Comparison of ENCODE assay signal across 7 cellular contexts in genomic region chr6:161272600-161273355, GRCh38. TPM values are rescaled to one million over a fixed set of nuclear protein-coding genes. Genes with fewer than 3 reads are reported as not detected.
A peak's percentile ranks its signal among the peaks of the same experiment; 100 is the strongest.
DNase-seq lines count a peak whose midpoint lies in the region; ATAC-seq and TF ChIP-seq lines count a peak whose summit lies in the region.

No MANE protein-coding gene starts in this region.

- H3K27me3 ChIP-seq in vagina, result no peaks in the 10 kb centered on the region

- H3K4me3 Mint-ChIP-seq in chondrocyte (ENCODE audit: unreplicated experiment) (peak overlapping the region; percentile 81), mesothelial cell of epicardium (peak overlapping the region; percentile 88)

- DNase-seq in GM12864 (ENCODE audit: low read depth), result no peak
- DNase-seq in NCI-H2107 (lab: John Stamatoyannopoulos, UW), result peak; percentile 22
- no peak for DNase-seq in chondrocyte (ENCODE audit: low spot score)
- DNase-seq in mesothelial cell of epicardium (ENCODE audit: low spot score in 2 of 2, unreplicated experiment in 2 of 2), result no peak
- no peak for DNase-seq in vagina (ENCODE audit: extremely low spot score in 2 of 2)
- DNase-seq in stimulated activated CD4-positive, alpha-beta T cell treated with anti-CD3 and anti-CD28 coated beads, Interleukin-2, amount 100 ng/mL, for 48 hours, result no peak

- H3K27me3 Mint-ChIP-seq in chondrocyte (ENCODE audit: low read depth) (no peaks in the 10 kb centered on the region), mesothelial cell of epicardium (ENCODE audit: low read depth) (peaks cover 1% of the 10 kb centered on the region)

- ATAC-seq in GM19324 (IDR thresholded peaks at IDR 0.05; ENCODE audit: low FRiP score, unreplicated experiment), result no peak

- H3K4me3 ChIP-seq in GM12864 (ENCODE audit: low read depth, low read length) (peak overlapping the region; percentile 84), vagina (peak overlapping the region; percentile 57 to 67)

- H3K9me3 Mint-ChIP-seq in chondrocyte (ENCODE audit: low read depth), result no peaks in the 10 kb centered on the region
- no peaks in the 10 kb centered on the region for H3K9me3 Mint-ChIP-seq in mesothelial cell of epicardium

- H3K4me1 Mint-ChIP-seq in chondrocyte (ENCODE audit: low read depth) (peaks cover 32% of the 10 kb centered on the region), mesothelial cell of epicardium (peaks cover 21% of the 10 kb centered on the region)

- peak overlapping the region; percentile 96 for H3K27ac Mint-ChIP-seq in chondrocyte (ENCODE audit: unreplicated experiment)
- H3K27ac Mint-ChIP-seq in mesothelial cell of epicardium, result peak overlapping the region; percentile 94

- H3K27ac ChIP-seq in vagina, result peak overlapping the region; percentile 6

- no peak for TF ChIP-seq CTCF in GM12864 (IDR thresholded peaks at IDR 0.05; ENCODE audit: low read depth, low read length, missing control alignments)
- no peak for TF ChIP-seq CTCF in chondrocyte (IDR thresholded peaks at IDR 0.05)
- TF ChIP-seq CTCF in mesothelial cell of epicardium (IDR thresholded peaks at IDR 0.05; ENCODE audit: unreplicated experiment), result no peak
- no peak for TF ChIP-seq CTCF in vagina (IDR thresholded peaks at IDR 0.05)

- no peaks in the 10 kb centered on the region for H3K9me3 ChIP-seq in vagina

- intact Hi-C loops in vagina (cut with DNase I), result no loop called here

- no peaks in the 10 kb centered on the region for H3K36me3 ChIP-seq in vagina

- H3K4me1 ChIP-seq in vagina, result peaks cover 17% of the 10 kb centered on the region

- no peak for TF ChIP-seq POLR2A in vagina (IDR thresholded peaks at IDR 0.05)

- H3K36me3 Mint-ChIP-seq in chondrocyte (ENCODE audit: low read depth), result peaks cover 2% of the 10 kb centered on the region
- peaks cover 9% of the 10 kb centered on the region for H3K36me3 Mint-ChIP-seq in mesothelial cell of epicardium

RNA-seq across cellular contexts. Expression of gene AGPAT4, which starts 1.1 kb away (rescaled TPM):
- total RNA-seq in chondrocyte (11.9 to 14.2 TPM (median 12.6 TPM) in 3 replicates), mesothelial cell of epicardium (21.5 to 23.9 TPM (median 23.7 TPM) in 3 replicates), vagina (6.9 TPM)
